ENCODE assay signal across 26 cellular contexts in genomic region chr20:21546355-21546754, GRCh38. TPM values are rescaled to one million over a fixed set of nuclear protein-coding genes. Genes with fewer than 3 reads are reported as not detected.
"Had no signal": no experiment of that assay in that cellular context is flagged by ENCODE, and none has a peak within 500 bp of the region (broad histone marks: within the 10 kb centered on the region; RNA-seq: fewer than 3 reads in every experiment).

No MANE protein-coding gene starts in this region.

- H3K4me1 ChIP-seq: left lung, neural progenitor cell, spleen, upper lobe of right lung had no signal

- H3K36me3 ChIP-seq: left lung, neural progenitor cell, spleen, thoracic aorta, upper lobe of right lung, WERI-Rb-1 had no signal

- H3K9me3 ChIP-seq: left lung, spleen, thoracic aorta, upper lobe of right lung had no signal

- H3K27me3 ChIP-seq: neural progenitor cell, upper lobe of right lung had no signal

- H3K9me3 Mint-ChIP-seq: brain had no signal

- H3K4me1 Mint-ChIP-seq: brain, neural progenitor cell had no signal

- H3K27me3 Mint-ChIP-seq: activated CD4-positive, alpha-beta T cell treated with anti-CD3 and anti-CD28 coated beads, Interleukin-2, amount 10 ng/mL, durations not matched to agents 7 days and 5 days had no signal

- H3K9ac ChIP-seq: neural progenitor cell had no signal

- H3K4me3 ChIP-seq: left lung, neural progenitor cell, spleen, thoracic aorta, upper lobe of right lung had no signal

- H3K27ac ChIP-seq: left lung, neural progenitor cell, spleen, thoracic aorta, upper lobe of right lung, WERI-Rb-1 had no signal

- ATAC-seq: activated CD8-positive, alpha-beta memory T cell treated with anti-CD3 and anti-CD28 coated beads, Interleukin-2, amount 10 ng/mL, durations not matched to agents 7 days and 5 days; activated CD8-positive, alpha-beta T cell treated with anti-CD3 and anti-CD28 coated beads for 36 hours; activated naive CD4-positive, alpha-beta T cell treated with anti-CD3 and anti-CD28 coated beads, Interleukin-2, amount 50 U/mL, for 72 hours; left lung; naive thymus-derived CD8-positive, alpha-beta T cell; upper lobe of right lung had no signal

- H3K4me3 Mint-ChIP-seq: activated CD4-positive, alpha-beta T cell treated with anti-CD3 and anti-CD28 coated beads, Interleukin-2, amount 10 ng/mL, durations not matched to agents 7 days and 5 days; activated CD8-positive, alpha-beta memory T cell treated with anti-CD3 and anti-CD28 coated beads, Interleukin-2, amount 10 ng/mL, durations not matched to agents 7 days and 5 days; activated CD8-positive, alpha-beta T cell treated with anti-CD3 and anti-CD28 coated beads for 36 hours; brain; neural progenitor cell had no signal

- H3K36me3 Mint-ChIP-seq: activated CD8-positive, alpha-beta memory T cell treated with anti-CD3 and anti-CD28 coated beads, Interleukin-2, amount 10 ng/mL, durations not matched to agents 7 days and 5 days; activated naive CD4-positive, alpha-beta T cell treated with anti-CD3 and anti-CD28 coated beads, Interleukin-2, amount 50 U/mL, for 72 hours; brain; naive thymus-derived CD8-positive, alpha-beta T cell; neural progenitor cell had no signal

- DNase-seq: activated CD4-positive, alpha-beta T cell treated with anti-CD3 and anti-CD28 coated beads, Interleukin-2, amount 10 ng/mL, durations not matched to agents 7 days and 5 days; activated CD4-positive, CD25-positive, alpha-beta regulatory T cell treated with anti-CD3 and anti-CD28 coated beads, Interleukin-2, amount 50 U/mL, for 72 hours; activated CD8-positive, alpha-beta memory T cell treated with anti-CD3 and anti-CD28 coated beads, Interleukin-2, amount 10 ng/mL, durations not matched to agents 7 days and 5 days; activated CD8-positive, alpha-beta T cell treated with anti-CD3 and anti-CD28 coated beads for 36 hours; activated gamma-delta T cell; activated T-cell treated with anti-CD3 and anti-CD28 coated beads for 4 hours; aorta; effector CD4-positive, alpha-beta T cell; foreskin fibroblast; left lung; naive thymus-derived CD8-positive, alpha-beta T cell; retina; spleen; stimulated activated CD4-positive, alpha-beta T cell treated with anti-CD3 and anti-CD28 coated beads, Interleukin-4, amount 100 ng/mL, for 24 hours; stimulated activated naive CD4-positive, alpha-beta T cell treated with Interleukin-2 at 50 U/mL for 16 hours; upper lobe of right lung; WERI-Rb-1 had no signal

- H3K27ac Mint-ChIP-seq: activated CD8-positive, alpha-beta memory T cell treated with anti-CD3 and anti-CD28 coated beads, Interleukin-2, amount 10 ng/mL, durations not matched to agents 7 days and 5 days; brain; neural progenitor cell had no signal

RNA-seq across cellular contexts. Expression of gene NKX2-2, which starts 32.5 kb away (rescaled TPM):
- total RNA-seq: activated CD4-positive, alpha-beta T cell treated with anti-CD3 and anti-CD28 coated beads, Interleukin-2, amount 10 ng/mL, durations not matched to agents 7 days and 5 days; activated CD8-positive, alpha-beta memory T cell treated with anti-CD3 and anti-CD28 coated beads, Interleukin-2, amount 10 ng/mL, durations not matched to agents 7 days and 5 days; activated CD8-positive, alpha-beta T cell treated with anti-CD3 and anti-CD28 coated beads for 36 hours; activated naive CD4-positive, alpha-beta T cell treated with anti-CD3 and anti-CD28 coated beads, Interleukin-2, amount 50 U/mL, for 72 hours; aorta; chondrocyte; epithelial cell of proximal tubule; fibroblast of lung; kidney epithelial cell; left lung; lung microvascular endothelial cell; naive thymus-derived CD8-positive, alpha-beta T cell; spleen; upper lobe of right lung had no signal
- polyA plus RNA-seq: fibroblast of lung; naive thymus-derived CD8-positive, alpha-beta T cell had no signal
